ENCODE assay signal across 11 cellular contexts in the genomic region with DNA sequence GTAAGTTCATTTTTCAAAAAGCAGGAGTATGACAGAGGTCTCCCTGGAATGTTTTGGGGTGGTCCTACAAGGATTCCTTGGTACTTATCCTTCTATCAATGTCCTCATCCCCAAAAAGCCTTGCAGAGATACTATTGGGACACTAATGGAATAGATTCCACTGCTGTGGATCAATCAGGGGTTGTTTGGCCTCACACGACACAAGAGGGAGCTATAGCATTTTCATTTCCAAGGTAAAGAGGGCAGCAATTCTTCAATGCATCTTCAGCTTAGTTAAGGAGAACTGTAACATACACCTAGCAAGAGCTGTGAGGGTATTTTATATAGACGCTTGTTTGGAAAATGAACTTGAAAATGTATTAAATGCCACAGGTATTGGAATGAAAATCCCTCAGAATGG. TPM values are rescaled to one million over a fixed set of nuclear protein-coding genes. Genes with fewer than 3 reads are reported as not detected.
A peak's percentile ranks its signal among the peaks of the same experiment; 100 is the strongest.
DNase-seq lines count a peak whose midpoint lies in the region; ATAC-seq and TF ChIP-seq lines count a peak whose summit lies in the region.
"Had no signal": no experiment of that assay in that cellular context is flagged by ENCODE, and none has a peak within 500 bp of the region (broad histone marks: within the 10 kb centered on the region; RNA-seq: fewer than 3 reads in every experiment).

No MANE protein-coding gene starts in this region.

- WGBS in tibial nerve, 2 donors: 44 to 63% methylated on average over 2 of the region's 2 CpGs
- WGBS in stomach, 5 donors: 32 to 47% (median 46%) methylated on average over 2 of the region's 2 CpGs

- TF ChIP-seq EP300 in tibial nerve (IDR thresholded peaks at IDR 0.05) (no peak), stomach (IDR thresholded peaks at IDR 0.05) (no peak)

- H3K4me3 Mint-ChIP-seq in activated CD4-positive, alpha-beta memory T cell treated with anti-CD3 and anti-CD28 coated beads for 36 hours: no peak overlapping the region
- H3K4me3 Mint-ChIP-seq: CD8-positive, alpha-beta memory T cell had no signal

- intact Hi-C loops in stomach (cut with DNase I; ENCODE audit: low total_unique reads): no loop called here
- intact Hi-C loops in activated CD4-positive, alpha-beta memory T cell treated with anti-CD3 and anti-CD28 coated beads for 36 hours (cut with micrococcal nuclease): no loop called here

- TF ChIP-seq CTCF in AG10803 (conservative IDR thresholded peaks at IDR 0.05; ENCODE audit: low read length): 0 out of 2 replicates have a peak, but pooled peaks have one; percentile 5
- TF ChIP-seq CTCF in kidney epithelial cell (IDR thresholded peaks at IDR 0.05; ENCODE audit: insufficient read depth, low read length, poor library complexity, severe bottlenecking): peak; percentile 43
- TF ChIP-seq CTCF in tibial nerve (IDR thresholded peaks at IDR 0.05): no peak
- TF ChIP-seq CTCF in stomach (IDR thresholded peaks at IDR 0.05): peak in 1 of 7 experiments; percentile 10

- POLR2A ChIA-PET in activated CD4-positive, alpha-beta memory T cell treated with anti-CD3 and anti-CD28 coated beads for 36 hours (lab: Charles Lee): no interaction called here

- no peak overlapping the region for H3K27ac Mint-ChIP-seq in activated CD4-positive, alpha-beta memory T cell treated with anti-CD3 and anti-CD28 coated beads for 36 hours
- H3K27ac Mint-ChIP-seq: CD8-positive, alpha-beta memory T cell had no signal

- TF ChIP-seq POLR2A in tibial nerve (IDR thresholded peaks at IDR 0.05) (no peak), stomach (IDR thresholded peaks at IDR 0.05) (no peak)

- DNase-seq in AG10803 (ENCODE audit: low read depth): peak; percentile 0
- peak; percentile 10 for DNase-seq in HuH-7.5 (ENCODE audit: low spot score)
- DNase-seq in amniotic epithelial cell (ENCODE audit: low read depth): peak; percentile 5
- no peak for DNase-seq in kidney epithelial cell (ENCODE audit: low read depth)
- no peak for DNase-seq in tibial nerve (ENCODE audit: low spot score in 2 of 2)
- DNase-seq in stomach: no peak
- DNase-seq in activated CD4-positive, alpha-beta memory T cell treated with anti-CD3 and anti-CD28 coated beads for 36 hours: no peak
- DNase-seq: CD8-positive, alpha-beta memory T cell; hippocampal formation; ovary had no signal

- no peaks in the 10 kb centered on the region for H3K27me3 Mint-ChIP-seq in activated CD4-positive, alpha-beta memory T cell treated with anti-CD3 and anti-CD28 coated beads for 36 hours

- H3K27ac ChIP-seq in tibial nerve (no peak overlapping the region), stomach (no peak overlapping the region)
- H3K27ac ChIP-seq: ovary had no signal

- H3K4me1 ChIP-seq in tibial nerve (no peaks in the 10 kb centered on the region), stomach (no peaks in the 10 kb centered on the region)

- no peaks in the 10 kb centered on the region for H3K9me3 ChIP-seq in tibial nerve
- H3K9me3 ChIP-seq in stomach: no peaks in the 10 kb centered on the region
- H3K9me3 ChIP-seq: ovary had no signal

- no peak for ATAC-seq in GM19467 (IDR thresholded peaks at IDR 0.05; ENCODE audit: unreplicated experiment)

- no peaks in the 10 kb centered on the region for H3K4me1 Mint-ChIP-seq in activated CD4-positive, alpha-beta memory T cell treated with anti-CD3 and anti-CD28 coated beads for 36 hours (ENCODE audit: low read depth)
- H3K4me1 Mint-ChIP-seq: CD8-positive, alpha-beta memory T cell had no signal

- CTCF ChIA-PET in activated CD4-positive, alpha-beta memory T cell treated with anti-CD3 and anti-CD28 coated beads for 36 hours (lab: Charles Lee): no interaction called here

- H3K4me3 ChIP-seq in AG10803 (ENCODE audit: low read length) (no peak overlapping the region), kidney epithelial cell (ENCODE audit: low read depth, low read length) (no peak overlapping the region), tibial nerve (no peak overlapping the region), stomach (no peak overlapping the region)
- H3K4me3 ChIP-seq: ovary had no signal

- no peaks in the 10 kb centered on the region for H3K9me3 Mint-ChIP-seq in activated CD4-positive, alpha-beta memory T cell treated with anti-CD3 and anti-CD28 coated beads for 36 hours
- H3K9me3 Mint-ChIP-seq: CD8-positive, alpha-beta memory T cell had no signal

- no peaks in the 10 kb centered on the region for H3K27me3 ChIP-seq in kidney epithelial cell (ENCODE audit: control insufficient read depth, insufficient read depth, low read length)
- H3K27me3 ChIP-seq in tibial nerve: peaks cover 0 to 11% of the 10 kb centered on the region in 2 donors
- peaks cover 0 to 2% (median 0%) of the 10 kb centered on the region in 3 donors for H3K27me3 ChIP-seq in stomach
- H3K27me3 ChIP-seq: ovary had no signal

- no peaks in the 10 kb centered on the region for H3K36me3 ChIP-seq in kidney epithelial cell (ENCODE audit: control insufficient read depth, insufficient read depth, low read length)
- no peaks in the 10 kb centered on the region for H3K36me3 ChIP-seq in tibial nerve
- no peaks in the 10 kb centered on the region for H3K36me3 ChIP-seq in stomach
- H3K36me3 ChIP-seq: ovary had no signal

- no peaks in the 10 kb centered on the region for H3K36me3 Mint-ChIP-seq in activated CD4-positive, alpha-beta memory T cell treated with anti-CD3 and anti-CD28 coated beads for 36 hours
- H3K36me3 Mint-ChIP-seq: CD8-positive, alpha-beta memory T cell had no signal

RNA-seq across cellular contexts. Expression of a gene that starts 50.9 kb away (rescaled TPM):
- total RNA-seq in kidney epithelial cell (not detected in 2 replicates), tibial nerve (not detected), stomach (not detected)
- polyA plus RNA-seq in stomach: not detected
- total RNA-seq in activated CD4-positive, alpha-beta memory T cell treated with anti-CD3 and anti-CD28 coated beads for 36 hours: not detected
- total RNA-seq: CD8-positive, alpha-beta memory T cell; ovary had no signal
- polyA plus RNA-seq: CD8-positive, alpha-beta memory T cell; ovary had no signal

Comparison
In these comparisons a context has a peak if more than half of its experiments do, and no peak if none do; other contexts are left out.
1. DNase-seq: peak in AG10803 (single experiment), HuH-7.5 (single experiment) and amniotic epithelial cell (single experiment); none in kidney epithelial cell (single experiment), tibial nerve (0 of 2), stomach (single experiment) and activated CD4-positive, alpha-beta memory T cell treated with anti-CD3 and anti-CD28 coated beads for 36 hours (single experiment).
2. CTCF ChIP-seq: peak in AG10803 (single experiment) and kidney epithelial cell (single experiment); none in tibial nerve (0 of 5).